13 cellular contexts compared by ENCODE assay signal in genomic region chr1:169681094-169681493, GRCh38. TPM values are rescaled to one million over a fixed set of nuclear protein-coding genes. Genes with fewer than 3 reads are reported as not detected.
DNase-seq lines count a peak whose midpoint lies in the region; ATAC-seq and TF ChIP-seq lines count a peak whose summit lies in the region.
"Had no signal": no experiment of that assay in that cellular context is flagged by ENCODE, and none has a peak within 500 bp of the region (broad histone marks: within the 10 kb centered on the region; RNA-seq: fewer than 3 reads in every experiment).

No MANE protein-coding gene starts in this region.

- no peaks in the 10 kb centered on the region for H3K9me3 ChIP-seq in OCI-LY3 (ENCODE audit: insufficient read depth, low read length)
- H3K9me3 ChIP-seq in heart left ventricle: no peaks in the 10 kb centered on the region

- H4K20me1 ChIP-seq in OCI-LY3 (ENCODE audit: insufficient read depth, low read length): no peaks in the 10 kb centered on the region

- H3K4me3 ChIP-seq in OCI-LY3 (ENCODE audit: low read length) (peak overlapping the region; percentile 14), heart left ventricle (no peak overlapping the region)

- peak; percentile 26 to 27 for ATAC-seq in activated T-cell treated with anti-CD3 and anti-CD28 coated beads, Interleukin-2, amount 50 U/mL, for 72 hours (replicated peaks in 1 of 2)
- ATAC-seq in HG02571 (IDR thresholded peaks at IDR 0.05; ENCODE audit: unreplicated experiment): peak; percentile 21
- ATAC-seq in heart left ventricle: no peak
- ATAC-seq: PC-3 had no signal

- no peaks in the 10 kb centered on the region for H3K27me3 Mint-ChIP-seq in activated T-cell treated with anti-CD3 and anti-CD28 coated beads, Interleukin-2, amount 50 U/mL, for 72 hours (ENCODE audit: low read depth)
- H3K27me3 Mint-ChIP-seq in stimulated activated naive CD8-positive, alpha-beta T cell treated with anti-CD3 and anti-CD28 coated beads, Interleukin-15, Interleukin-2, amounts not matched to agents 100 ng/mL and 50 ng/mL, for 24 hours: no peaks in the 10 kb centered on the region

- no peaks in the 10 kb centered on the region for H3K36me3 Mint-ChIP-seq in activated T-cell treated with anti-CD3 and anti-CD28 coated beads, Interleukin-2, amount 50 U/mL, for 72 hours (ENCODE audit: insufficient read depth in 2 of 2)
- no peaks in the 10 kb centered on the region for H3K36me3 Mint-ChIP-seq in stimulated activated naive CD8-positive, alpha-beta T cell treated with anti-CD3 and anti-CD28 coated beads, Interleukin-15, Interleukin-2, amounts not matched to agents 100 ng/mL and 50 ng/mL, for 24 hours (ENCODE audit: low read depth)
- H3K36me3 Mint-ChIP-seq: WTC11 had no signal

- H3K4me1 ChIP-seq in OCI-LY3 (ENCODE audit: low read length) (peaks cover 78% of the 10 kb centered on the region), heart left ventricle (peaks cover 0 to 7% (median 0%) of the 10 kb centered on the region in 12 donors)

- TF ChIP-seq POLR2A in heart left ventricle (IDR thresholded peaks at IDR 0.05): no peak

- H3K4me3 Mint-ChIP-seq in activated T-cell treated with anti-CD3 and anti-CD28 coated beads, Interleukin-2, amount 50 U/mL, for 72 hours: peak overlapping the region; percentile 62 to 79
- peak overlapping the region; percentile 73 for H3K4me3 Mint-ChIP-seq in stimulated activated naive CD8-positive, alpha-beta T cell treated with anti-CD3 and anti-CD28 coated beads, Interleukin-15, Interleukin-2, amounts not matched to agents 100 ng/mL and 50 ng/mL, for 24 hours
- H3K4me3 Mint-ChIP-seq: WTC11 had no signal

- H2AFZ ChIP-seq in OCI-LY3 (ENCODE audit: low read depth, low read length): peak overlapping the region; percentile 19

- H3K79me2 ChIP-seq in OCI-LY3 (ENCODE audit: low read length): no peaks in the 10 kb centered on the region

- TF ChIP-seq CTCF in OCI-LY3 (IDR thresholded peaks at IDR 0.05; ENCODE audit: low read depth, low read length) (no peak), heart left ventricle (IDR thresholded peaks at IDR 0.05) (no peak)

- peaks cover 61% of the 10 kb centered on the region for H3K4me1 Mint-ChIP-seq in activated T-cell treated with anti-CD3 and anti-CD28 coated beads, Interleukin-2, amount 50 U/mL, for 72 hours (ENCODE audit: low read depth)
- peaks cover 61% of the 10 kb centered on the region for H3K4me1 Mint-ChIP-seq in stimulated activated naive CD8-positive, alpha-beta T cell treated with anti-CD3 and anti-CD28 coated beads, Interleukin-15, Interleukin-2, amounts not matched to agents 100 ng/mL and 50 ng/mL, for 24 hours (ENCODE audit: low read depth)

- H3K36me3 ChIP-seq in OCI-LY3 (replicated peaks; ENCODE audit: low read depth, low read length) (no peaks in the 10 kb centered on the region), heart left ventricle (no peaks in the 10 kb centered on the region)
- H3K36me3 ChIP-seq: brain microvascular endothelial cell had no signal

- H3K27ac ChIP-seq in OCI-LY3 (ENCODE audit: low read length) (peak overlapping the region; percentile 85), heart left ventricle (no peak overlapping the region)
- H3K27ac ChIP-seq: brain microvascular endothelial cell had no signal

- no peak for DNase-seq in activated T-cell treated with anti-CD3 and anti-CD28 coated beads, Interleukin-2, amount 50 U/mL, for 72 hours
- no peak for DNase-seq in activated T-cell treated with anti-CD3 and anti-CD28 coated beads, Interleukin-2, amount 50 U/mL, for 48 hours
- DNase-seq in NCI-H128 (lab: John Stamatoyannopoulos, UW; ENCODE audit: unreplicated experiment): no peak
- DNase-seq in dedifferentiated amniotic fluid mesenchymal stem cell (ENCODE audit: extremely low spot score): no peak
- DNase-seq in heart left ventricle: no peak
- DNase-seq: brain microvascular endothelial cell, MV-4-11, PC-3 had no signal

- H3K27me3 ChIP-seq in OCI-LY3 (ENCODE audit: low read depth, low read length) (no peaks in the 10 kb centered on the region), heart left ventricle (peaks cover 0 to 20% (median 0%) of the 10 kb centered on the region in 9 donors)

- H3K9ac ChIP-seq in OCI-LY3 (ENCODE audit: low read length): peak overlapping the region; percentile 58

- H3K27ac Mint-ChIP-seq in activated T-cell treated with anti-CD3 and anti-CD28 coated beads, Interleukin-2, amount 50 U/mL, for 72 hours: peak overlapping the region; percentile 89
- H3K27ac Mint-ChIP-seq in stimulated activated naive CD8-positive, alpha-beta T cell treated with anti-CD3 and anti-CD28 coated beads, Interleukin-15, Interleukin-2, amounts not matched to agents 100 ng/mL and 50 ng/mL, for 24 hours: peak overlapping the region; percentile 97
- H3K27ac Mint-ChIP-seq: WTC11 had no signal

- no peaks in the 10 kb centered on the region for H3K9me3 Mint-ChIP-seq in activated T-cell treated with anti-CD3 and anti-CD28 coated beads, Interleukin-2, amount 50 U/mL, for 72 hours
- no peaks in the 10 kb centered on the region for H3K9me3 Mint-ChIP-seq in stimulated activated naive CD8-positive, alpha-beta T cell treated with anti-CD3 and anti-CD28 coated beads, Interleukin-15, Interleukin-2, amounts not matched to agents 100 ng/mL and 50 ng/mL, for 24 hours
- H3K9me3 Mint-ChIP-seq: WTC11 had no signal

- 49 to 61% (median 55%) methylated on average over 2 of the region's 2 CpGs for WGBS in heart left ventricle, 4 donors

- intact Hi-C loops in heart left ventricle (cut with DNase I): no loop called here

- peak overlapping the region; percentile 66 for H3K4me2 ChIP-seq in OCI-LY3 (ENCODE audit: low read length)

RNA-seq across cellular contexts. Expression of gene SELL, which starts 30.3 kb away (rescaled TPM):
- total RNA-seq in activated T-cell treated with anti-CD3 and anti-CD28 coated beads, Interleukin-2, amount 50 U/mL, for 72 hours: 100 to 1,000 TPM; 211 to 331 TPM
- total RNA-seq in heart left ventricle: 10 to 100 TPM in 1 of 9 donors, 1 to 10 TPM in 8; 1.3 to 10.6 (median 2.4) TPM
- polyA plus RNA-seq in heart left ventricle: 1 to 10 TPM in 1 of 2 donors, under 1 TPM in 1; 0.34 to 1.6 TPM
- total RNA-seq: osteocyte had no signal

RNA-seq across cellular contexts. Expression of gene SELP, which starts 51.2 kb away (rescaled TPM):
- 1 to 10 TPM; 1.6 to 3.6 TPM for total RNA-seq in activated T-cell treated with anti-CD3 and anti-CD28 coated beads, Interleukin-2, amount 50 U/mL, for 72 hours
- 1 to 10 TPM; 1.1 to 9.7 (median 5.3) TPM for total RNA-seq in heart left ventricle
- 1 to 10 TPM; 2.2 to 2.3 TPM for polyA plus RNA-seq in heart left ventricle
- total RNA-seq: osteocyte, PC-3 had no signal

RNA-seq across cellular contexts. Expression of gene SELE, which starts 52.8 kb away (rescaled TPM):
- not detected for total RNA-seq in activated T-cell treated with anti-CD3 and anti-CD28 coated beads, Interleukin-2, amount 50 U/mL, for 72 hours
- 10 to 100 TPM in 2 of 9 donors, 1 to 10 TPM in 4, under 1 TPM in 3; 0.63 to 21.5 (median 2.2) TPM for total RNA-seq in heart left ventricle
- polyA plus RNA-seq in heart left ventricle: 1 to 10 TPM; 2.4 to 3.3 TPM
- total RNA-seq: osteocyte, PC-3, WTC11 had no signal

Comparison
In these comparisons a context has a peak if more than half of its experiments do, and no peak if none do; other contexts are left out.
1. ATAC-seq: peak in activated T-cell treated with anti-CD3 and anti-CD28 coated beads, Interleukin-2, amount 50 U/mL, for 72 hours (2 of 2) and HG02571 (single experiment); none in heart left ventricle (0 of 4).
2. RNA of gene SELL, which starts 30.3 kb away (total RNA-seq): 211 to 331 TPM in activated T-cell treated with anti-CD3 and anti-CD28 coated beads, Interleukin-2, amount 50 U/mL, for 72 hours; 1.3 to 10.6 TPM in heart left ventricle; every median in the first group is over 10 times any median in the second.